Comparison of ENCODE assay signal across 1 cellular context in the genomic region with DNA sequence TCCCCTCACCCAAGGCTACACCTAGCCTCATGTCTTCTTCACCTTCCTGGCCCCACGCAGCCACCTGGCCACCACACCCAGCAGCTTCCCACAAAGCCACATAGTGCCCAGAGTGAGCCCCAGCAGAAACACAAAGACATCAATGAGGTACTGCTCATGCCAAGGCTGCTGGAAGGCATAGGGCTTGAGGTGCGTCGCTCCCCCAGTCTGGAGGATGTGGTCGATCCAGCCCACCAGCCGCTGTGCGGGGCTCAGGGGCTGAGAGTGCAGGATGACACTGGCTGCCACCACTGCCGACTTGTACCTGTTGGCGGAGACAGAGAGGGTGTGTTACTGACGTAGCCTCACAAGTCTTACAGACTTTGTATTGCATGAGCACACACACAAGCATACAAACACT.
TF ChIP-seq lines count a peak whose summit lies in the region.

No MANE protein-coding gene starts in this region.

TF ChIP-seq in K562, 482 proteins besides CTCF, POLR2A, EP300 and RAD21:
- TF ChIP-seq, protein P1, sequence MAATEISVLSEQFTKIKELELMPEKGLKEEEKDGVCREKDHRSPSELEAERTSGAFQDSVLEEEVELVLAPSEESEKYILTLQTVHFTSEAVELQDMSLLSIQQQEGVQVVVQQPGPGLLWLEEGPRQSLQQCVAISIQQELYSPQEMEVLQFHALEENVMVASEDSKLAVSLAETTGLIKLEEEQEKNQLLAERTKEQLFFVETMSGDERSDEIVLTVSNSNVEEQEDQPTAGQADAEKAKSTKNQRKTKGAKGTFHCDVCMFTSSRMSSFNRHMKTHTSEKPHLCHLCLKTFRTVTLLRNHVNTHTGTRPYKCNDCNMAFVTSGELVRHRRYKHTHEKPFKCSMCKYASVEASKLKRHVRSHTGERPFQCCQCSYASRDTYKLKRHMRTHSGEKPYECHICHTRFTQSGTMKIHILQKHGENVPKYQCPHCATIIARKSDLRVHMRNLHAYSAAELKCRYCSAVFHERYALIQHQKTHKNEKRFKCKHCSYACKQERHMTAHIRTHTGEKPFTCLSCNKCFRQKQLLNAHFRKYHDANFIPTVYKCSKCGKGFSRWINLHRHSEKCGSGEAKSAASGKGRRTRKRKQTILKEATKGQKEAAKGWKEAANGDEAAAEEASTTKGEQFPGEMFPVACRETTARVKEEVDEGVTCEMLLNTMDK (IDR thresholded peaks at IDR 0.05; ENCODE audit: borderline replicate concordance, insufficient read depth, low read depth, low read length, poor library complexity, severe bottlenecking), result no peak
- TF ChIP-seq NFATC3 (IDR thresholded peaks at IDR 0.05) (no peak), ZNF184 (CRISPR knock-in tag; IDR thresholded peaks at IDR 0.05) (no peak), MBD2 (IDR thresholded peaks at IDR 0.05; ENCODE audit: borderline replicate concordance, low read depth) (no peak), KLF6 (CRISPR knock-in tag; IDR thresholded peaks at IDR 0.05; ENCODE audit: borderline replicate concordance) (no peak), RBM17 (IDR thresholded peaks at IDR 0.05; ENCODE audit: borderline replicate concordance, low read depth, low read length) (no peak), MIER1 (IDR thresholded peaks at IDR 0.05; ENCODE audit: low read depth) (no peak), HMG20A (CRISPR knock-in tag; conservative IDR thresholded peaks at IDR 0.05) (no peak), CBX2 (IDR thresholded peaks at IDR 0.05; ENCODE audit: insufficient read depth, low read length, poor library complexity, severe bottlenecking) (no peak), TRIM24 (IDR thresholded peaks at IDR 0.05) (no peak), PHF20 (IDR thresholded peaks at IDR 0.05; ENCODE audit: partially characterized antibody) (no peak), MYBL2 (IDR thresholded peaks at IDR 0.05; ENCODE audit: low read depth) (no peak), MYBL2 (CRISPR knock-in tag; IDR thresholded peaks at IDR 0.05; ENCODE audit: borderline replicate concordance) (no peak)
- TF ChIP-seq, protein P2, sequence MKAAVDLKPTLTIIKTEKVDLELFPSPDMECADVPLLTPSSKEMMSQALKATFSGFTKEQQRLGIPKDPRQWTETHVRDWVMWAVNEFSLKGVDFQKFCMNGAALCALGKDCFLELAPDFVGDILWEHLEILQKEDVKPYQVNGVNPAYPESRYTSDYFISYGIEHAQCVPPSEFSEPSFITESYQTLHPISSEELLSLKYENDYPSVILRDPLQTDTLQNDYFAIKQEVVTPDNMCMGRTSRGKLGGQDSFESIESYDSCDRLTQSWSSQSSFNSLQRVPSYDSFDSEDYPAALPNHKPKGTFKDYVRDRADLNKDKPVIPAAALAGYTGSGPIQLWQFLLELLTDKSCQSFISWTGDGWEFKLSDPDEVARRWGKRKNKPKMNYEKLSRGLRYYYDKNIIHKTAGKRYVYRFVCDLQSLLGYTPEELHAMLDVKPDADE (conservative IDR thresholded peaks at IDR 0.05; ENCODE audit: control insufficient read depth, low read depth, low read length), result no peak
- TF ChIP-seq, protein P3, sequence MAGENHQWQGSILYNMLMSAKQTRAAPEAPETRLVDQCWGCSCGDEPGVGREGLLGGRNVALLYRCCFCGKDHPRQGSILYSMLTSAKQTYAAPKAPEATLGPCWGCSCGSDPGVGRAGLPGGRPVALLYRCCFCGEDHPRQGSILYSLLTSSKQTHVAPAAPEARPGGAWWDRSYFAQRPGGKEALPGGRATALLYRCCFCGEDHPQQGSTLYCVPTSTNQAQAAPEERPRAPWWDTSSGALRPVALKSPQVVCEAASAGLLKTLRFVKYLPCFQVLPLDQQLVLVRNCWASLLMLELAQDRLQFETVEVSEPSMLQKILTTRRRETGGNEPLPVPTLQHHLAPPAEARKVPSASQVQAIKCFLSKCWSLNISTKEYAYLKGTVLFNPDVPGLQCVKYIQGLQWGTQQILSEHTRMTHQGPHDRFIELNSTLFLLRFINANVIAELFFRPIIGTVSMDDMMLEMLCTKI (IDR thresholded peaks at IDR 0.05; ENCODE audit: partially characterized antibody), result no peak
- TF ChIP-seq, protein P4, sequence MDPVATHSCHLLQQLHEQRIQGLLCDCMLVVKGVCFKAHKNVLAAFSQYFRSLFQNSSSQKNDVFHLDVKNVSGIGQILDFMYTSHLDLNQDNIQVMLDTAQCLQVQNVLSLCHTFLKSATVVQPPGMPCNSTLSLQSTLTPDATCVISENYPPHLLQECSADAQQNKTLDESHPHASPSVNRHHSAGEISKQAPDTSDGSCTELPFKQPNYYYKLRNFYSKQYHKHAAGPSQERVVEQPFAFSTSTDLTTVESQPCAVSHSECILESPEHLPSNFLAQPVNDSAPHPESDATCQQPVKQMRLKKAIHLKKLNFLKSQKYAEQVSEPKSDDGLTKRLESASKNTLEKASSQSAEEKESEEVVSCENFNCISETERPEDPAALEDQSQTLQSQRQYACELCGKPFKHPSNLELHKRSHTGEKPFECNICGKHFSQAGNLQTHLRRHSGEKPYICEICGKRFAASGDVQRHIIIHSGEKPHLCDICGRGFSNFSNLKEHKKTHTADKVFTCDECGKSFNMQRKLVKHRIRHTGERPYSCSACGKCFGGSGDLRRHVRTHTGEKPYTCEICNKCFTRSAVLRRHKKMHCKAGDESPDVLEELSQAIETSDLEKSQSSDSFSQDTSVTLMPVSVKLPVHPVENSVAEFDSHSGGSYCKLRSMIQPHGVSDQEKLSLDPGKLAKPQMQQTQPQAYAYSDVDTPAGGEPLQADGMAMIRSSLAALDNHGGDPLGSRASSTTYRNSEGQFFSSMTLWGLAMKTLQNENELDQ (CRISPR knock-in tag; IDR thresholded peaks at IDR 0.05; ENCODE audit: borderline replicate concordance), result no peak
- TF ChIP-seq, protein P5, sequence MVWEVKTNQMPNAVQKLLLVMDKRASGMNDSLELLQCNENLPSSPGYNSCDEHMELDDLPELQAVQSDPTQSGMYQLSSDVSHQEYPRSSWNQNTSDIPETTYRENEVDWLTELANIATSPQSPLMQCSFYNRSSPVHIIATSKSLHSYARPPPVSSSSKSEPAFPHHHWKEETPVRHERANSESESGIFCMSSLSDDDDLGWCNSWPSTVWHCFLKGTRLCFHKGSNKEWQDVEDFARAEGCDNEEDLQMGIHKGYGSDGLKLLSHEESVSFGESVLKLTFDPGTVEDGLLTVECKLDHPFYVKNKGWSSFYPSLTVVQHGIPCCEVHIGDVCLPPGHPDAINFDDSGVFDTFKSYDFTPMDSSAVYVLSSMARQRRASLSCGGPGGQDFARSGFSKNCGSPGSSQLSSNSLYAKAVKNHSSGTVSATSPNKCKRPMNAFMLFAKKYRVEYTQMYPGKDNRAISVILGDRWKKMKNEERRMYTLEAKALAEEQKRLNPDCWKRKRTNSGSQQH (CRISPR knock-in tag; IDR thresholded peaks at IDR 0.05), result no peak
- TF ChIP-seq, protein P6, sequence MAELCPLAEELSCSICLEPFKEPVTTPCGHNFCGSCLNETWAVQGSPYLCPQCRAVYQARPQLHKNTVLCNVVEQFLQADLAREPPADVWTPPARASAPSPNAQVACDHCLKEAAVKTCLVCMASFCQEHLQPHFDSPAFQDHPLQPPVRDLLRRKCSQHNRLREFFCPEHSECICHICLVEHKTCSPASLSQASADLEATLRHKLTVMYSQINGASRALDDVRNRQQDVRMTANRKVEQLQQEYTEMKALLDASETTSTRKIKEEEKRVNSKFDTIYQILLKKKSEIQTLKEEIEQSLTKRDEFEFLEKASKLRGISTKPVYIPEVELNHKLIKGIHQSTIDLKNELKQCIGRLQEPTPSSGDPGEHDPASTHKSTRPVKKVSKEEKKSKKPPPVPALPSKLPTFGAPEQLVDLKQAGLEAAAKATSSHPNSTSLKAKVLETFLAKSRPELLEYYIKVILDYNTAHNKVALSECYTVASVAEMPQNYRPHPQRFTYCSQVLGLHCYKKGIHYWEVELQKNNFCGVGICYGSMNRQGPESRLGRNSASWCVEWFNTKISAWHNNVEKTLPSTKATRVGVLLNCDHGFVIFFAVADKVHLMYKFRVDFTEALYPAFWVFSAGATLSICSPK (IDR thresholded peaks at IDR 0.05; ENCODE audit: borderline replicate concordance), result no peak
- TF ChIP-seq, protein P7, sequence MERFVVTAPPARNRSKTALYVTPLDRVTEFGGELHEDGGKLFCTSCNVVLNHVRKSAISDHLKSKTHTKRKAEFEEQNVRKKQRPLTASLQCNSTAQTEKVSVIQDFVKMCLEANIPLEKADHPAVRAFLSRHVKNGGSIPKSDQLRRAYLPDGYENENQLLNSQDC (CRISPR knock-in tag; IDR thresholded peaks at IDR 0.05), result no peak
